In the genomic region with DNA sequence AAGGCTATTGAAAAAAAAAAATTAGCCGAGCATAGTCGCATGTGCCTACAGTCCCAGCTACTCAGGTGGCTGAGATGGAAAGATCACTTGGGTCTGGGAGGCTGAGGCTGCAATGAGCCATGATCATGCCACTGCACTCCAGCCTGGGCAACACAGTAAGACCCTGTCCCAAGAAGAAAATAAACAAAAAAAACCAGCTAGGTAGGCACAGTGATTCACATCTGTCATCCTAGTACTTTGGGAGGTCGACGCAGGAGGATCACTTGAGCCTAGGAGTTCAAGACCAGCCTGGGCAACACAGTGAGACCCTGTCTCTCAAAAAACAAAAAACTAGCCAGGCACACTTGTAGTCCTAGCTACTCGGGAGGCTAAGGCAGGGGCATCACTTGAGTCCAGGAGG, we compare ENCODE assay signal across 19 cellular contexts. TPM values are rescaled to one million over a fixed set of nuclear protein-coding genes. Genes with fewer than 3 reads are reported as not detected.
A peak's percentile ranks its signal among the peaks of the same experiment; 100 is the strongest.
DNase-seq lines count a peak whose midpoint lies in the region; ATAC-seq, FAIRE-seq and TF ChIP-seq lines count a peak whose summit lies in the region.
"Had no signal": no experiment of that assay in that cellular context is flagged by ENCODE, and none has a peak within 500 bp of the region (broad histone marks: within the 10 kb centered on the region; RNA-seq: fewer than 3 reads in every experiment).

No MANE protein-coding gene starts in this region.

- no peaks in the 10 kb centered on the region for H3K9me3 Mint-ChIP-seq in activated CD4-positive, alpha-beta T cell treated with anti-CD3 and anti-CD28 coated beads, Interleukin-2, amount 10 ng/mL, durations not matched to agents 24 days and 14 days
- no peaks in the 10 kb centered on the region for H3K9me3 Mint-ChIP-seq in activated T-helper 17 cell treated with anti-CD3 and anti-CD28 coated beads, Interleukin-2, amount 50 U/mL, for 72 hours
- H3K9me3 Mint-ChIP-seq in stimulated activated naive B cell treated with anti-CD40 and anti-IgM and Interleukin-4, amounts not matched to agents 10 μg/mL and 1 μg/mL and 100 μg/mL, for 72 hours: no peaks in the 10 kb centered on the region
- H3K9me3 Mint-ChIP-seq: H9, HFFc6 had no signal

- no peak overlapping the region for H3K9ac ChIP-seq in HepG2 (ENCODE audit: insufficient read depth, low read depth, low read length)
- H3K9ac ChIP-seq: BLaER1 treated with 17β-estradiol and CSF1 and Interleukin-3, amounts not matched to agents 10 nM and 100 nM had no signal

- no peak overlapping the region for H3K4me2 ChIP-seq in HepG2 (ENCODE audit: low read depth, low read length)
- H3K4me2 ChIP-seq: BLaER1 treated with 17β-estradiol and CSF1 and Interleukin-3, amounts not matched to agents 10 nM and 100 nM had no signal

- H3K36me3 ChIP-seq in HepG2 (replicated peaks in 1 of 2; ENCODE audit: control insufficient read depth in 1 of 2, insufficient read depth in 2 of 2, low read length in 2 of 2) (peaks cover 0 to 19% of the 10 kb centered on the region in 2 experiments; a peak in 4 of 5 replicates), right lobe of liver (peaks cover 0 to 10% (median 0%) of the 10 kb centered on the region in 4 donors), spleen (peaks cover 0 to 86% (median 26%) of the 10 kb centered on the region in 6 donors)

- H4K20me1 ChIP-seq in HepG2 (ENCODE audit: insufficient read depth, low read length): peaks cover 18% of the 10 kb centered on the region

- no peak overlapping the region for H3K4me3 Mint-ChIP-seq in activated CD4-positive, alpha-beta T cell treated with anti-CD3 and anti-CD28 coated beads, Interleukin-2, amount 10 ng/mL, durations not matched to agents 24 days and 14 days
- H3K4me3 Mint-ChIP-seq in activated T-helper 17 cell treated with anti-CD3 and anti-CD28 coated beads, Interleukin-2, amount 50 U/mL, for 72 hours: no peak overlapping the region
- no peak overlapping the region for H3K4me3 Mint-ChIP-seq in stimulated activated naive B cell treated with anti-CD40 and anti-IgM and Interleukin-4, amounts not matched to agents 10 μg/mL and 1 μg/mL and 100 μg/mL, for 72 hours
- H3K4me3 Mint-ChIP-seq: CD4-positive, CD25-positive, alpha-beta regulatory T cell; H9; HFFc6 had no signal

- CTCF ChIA-PET in HepG2 (lab: Yijun Ruan, JAX; ENCODE audit: low intra/inter-chr PET ratio, low total read pairs): no interaction called here

- no peak overlapping the region for H3K4me3 ChIP-seq in HepG2 (replicated peaks in 1 of 3; ENCODE audit: insufficient read depth in 1 of 3, low read depth in 2 of 3, low read length in 3 of 3)
- no peak overlapping the region for H3K4me3 ChIP-seq in right lobe of liver
- H3K4me3 ChIP-seq in spleen: no peak overlapping the region
- H3K4me3 ChIP-seq: BLaER1 treated with 17β-estradiol and CSF1 and Interleukin-3, amounts not matched to agents 10 nM and 100 nM had no signal

- H3K4me1 Mint-ChIP-seq in activated CD4-positive, alpha-beta T cell treated with anti-CD3 and anti-CD28 coated beads, Interleukin-2, amount 10 ng/mL, durations not matched to agents 24 days and 14 days: peaks cover 26% of the 10 kb centered on the region
- H3K4me1 Mint-ChIP-seq in activated T-helper 17 cell treated with anti-CD3 and anti-CD28 coated beads, Interleukin-2, amount 50 U/mL, for 72 hours: peaks cover 28% of the 10 kb centered on the region
- peaks cover 22 to 42% of the 10 kb centered on the region in 2 donors for H3K4me1 Mint-ChIP-seq in stimulated activated naive B cell treated with anti-CD40 and anti-IgM and Interleukin-4, amounts not matched to agents 10 μg/mL and 1 μg/mL and 100 μg/mL, for 72 hours

- H3K27ac ChIP-seq in HepG2 (ENCODE audit: extremely low read length, insufficient read depth, low read length) (no peak overlapping the region), right lobe of liver (no peak overlapping the region), spleen (no peak overlapping the region)
- H3K27ac ChIP-seq: BLaER1 treated with 17β-estradiol and CSF1 and Interleukin-3, amounts not matched to agents 10 nM and 100 nM had no signal

- POLR2A ChIA-PET in HepG2 (lab: Yijun Ruan, JAX): interaction anchor here (1.5 to 2.8 kb wide), 2 partner anchors 9 to 20 kb away, joined by 3 to 11 read pairs; partner anchors contain the start of genes DNAJC14, ORMDL2 and SARNP

- peaks cover 84% of the 10 kb centered on the region for H3K79me2 ChIP-seq in HepG2 (ENCODE audit: insufficient read depth, low read length)

- no peak for DNase-seq in activated CD4-positive, alpha-beta T cell treated with anti-CD3 and anti-CD28 coated beads, Interleukin-2, amount 10 ng/mL, durations not matched to agents 24 days and 14 days
- no peak for DNase-seq in activated CD4-positive, alpha-beta T cell treated with anti-CD3 and anti-CD28 coated beads, Interleukin-2, amount 50 U/mL, for 48 hours
- DNase-seq in HepG2 (ENCODE audit: low spot score): no peak
- no peak for DNase-seq in right lobe of liver
- no peak for DNase-seq in stimulated activated naive B cell treated with anti-CD40 and anti-IgM and Interleukin-4, amounts not matched to agents 10 μg/mL and 1 μg/mL and 100 μg/mL, for 72 hours
- DNase-seq in NCI-H69 (lab: John Stamatoyannopoulos, UW): no peak
- no peak for DNase-seq in spleen
- DNase-seq: 8988T; ACHN; CD4-positive, CD25-positive, alpha-beta regulatory T cell; DMS153; DMS79 treated with DMSO at 0.1 percent for 48 hours; GOT3; H9; HFFc6 had no signal

- no peak for TF ChIP-seq CTCF in HepG2 (CRISPR knock-in tag; IDR thresholded peaks at IDR 0.05)
- no peak for TF ChIP-seq CTCF in right lobe of liver (IDR thresholded peaks at IDR 0.05)
- TF ChIP-seq CTCF in spleen (IDR thresholded peaks at IDR 0.05 in 8 of 11, conservative IDR thresholded peaks at IDR 0.05 in 3 of 11): no peak

- TF ChIP-seq EP300 in HepG2 (IDR thresholded peaks at IDR 0.05; ENCODE audit: low read depth in 2 of 2, low read length in 2 of 2): no peak
- TF ChIP-seq EP300 in HepG2 (CRISPR knock-in tag; IDR thresholded peaks at IDR 0.05; ENCODE audit: borderline replicate concordance): no peak

- FAIRE-seq in HepG2 (lab: Jason Lieb, UNC): no peak
- FAIRE-seq: G401.6, GM12891 had no signal

- WGBS in HepG2 (ENCODE audit: low lambda C conversion rate): 99% methylated on average over 5 of the region's 5 CpGs
- WGBS in right lobe of liver (ENCODE audit: insufficient coverage, low coverage, low lambda C conversion rate, missing lambda C conversion rate): 89% methylated on average over 4 of the region's 5 CpGs
- WGBS in spleen, 5 donors: 90 to 93% (median 92%) methylated on average over 5 of the region's 5 CpGs

- peak overlapping the region; percentile 12 for H3K27ac Mint-ChIP-seq in activated CD4-positive, alpha-beta T cell treated with anti-CD3 and anti-CD28 coated beads, Interleukin-2, amount 10 ng/mL, durations not matched to agents 24 days and 14 days
- peak overlapping the region; percentile 7 for H3K27ac Mint-ChIP-seq in activated T-helper 17 cell treated with anti-CD3 and anti-CD28 coated beads, Interleukin-2, amount 50 U/mL, for 72 hours
- peak overlapping the region; percentile 14 for H3K27ac Mint-ChIP-seq in stimulated activated naive B cell treated with anti-CD40 and anti-IgM and Interleukin-4, amounts not matched to agents 10 μg/mL and 1 μg/mL and 100 μg/mL, for 72 hours
- H3K27ac Mint-ChIP-seq: CD4-positive, CD25-positive, alpha-beta regulatory T cell had no signal

- no peak overlapping the region for H2AFZ ChIP-seq in HepG2 (ENCODE audit: low read length)

- no peaks in the 10 kb centered on the region for H3K9me3 ChIP-seq in HepG2 (ENCODE audit: low read length)
- H3K9me3 ChIP-seq in right lobe of liver: no peaks in the 10 kb centered on the region
- H3K9me3 ChIP-seq in spleen: no peaks in the 10 kb centered on the region
- H3K9me3 ChIP-seq: BLaER1 treated with 17β-estradiol and CSF1 and Interleukin-3, amounts not matched to agents 10 nM and 100 nM had no signal

- no peaks in the 10 kb centered on the region for H3K27me3 Mint-ChIP-seq in activated CD4-positive, alpha-beta T cell treated with anti-CD3 and anti-CD28 coated beads, Interleukin-2, amount 10 ng/mL, durations not matched to agents 24 days and 14 days
- no peaks in the 10 kb centered on the region for H3K27me3 Mint-ChIP-seq in activated T-helper 17 cell treated with anti-CD3 and anti-CD28 coated beads, Interleukin-2, amount 50 U/mL, for 72 hours
- H3K27me3 Mint-ChIP-seq in stimulated activated naive B cell treated with anti-CD40 and anti-IgM and Interleukin-4, amounts not matched to agents 10 μg/mL and 1 μg/mL and 100 μg/mL, for 72 hours: no peaks in the 10 kb centered on the region
- H3K27me3 Mint-ChIP-seq: CD4-positive, CD25-positive, alpha-beta regulatory T cell had no signal

- intact Hi-C loops in activated CD4-positive, alpha-beta T cell treated with anti-CD3 and anti-CD28 coated beads, Interleukin-2, amount 10 ng/mL, durations not matched to agents 24 days and 14 days (cut with micrococcal nuclease): no loop called here
- intact Hi-C loops in HepG2 (cut with micrococcal nuclease; ENCODE audit: unreplicated experiment): no loop called here
- intact Hi-C loops in right lobe of liver (cut with DNase I): no loop called here
- intact Hi-C loops in spleen (cut with DNase I; ENCODE audit: low total_unique reads): no loop called here

- no peaks in the 10 kb centered on the region for H3K27me3 ChIP-seq in HepG2 (ENCODE audit: control insufficient read depth in 1 of 2, insufficient read depth in 2 of 2, low read length in 2 of 2)
- H3K27me3 ChIP-seq in right lobe of liver: no peaks in the 10 kb centered on the region
- no peaks in the 10 kb centered on the region for H3K27me3 ChIP-seq in spleen (replicated peaks in 1 of 7)
- H3K27me3 ChIP-seq: BLaER1 treated with 17β-estradiol and CSF1 and Interleukin-3, amounts not matched to agents 10 nM and 100 nM had no signal

- no TSS peak for BruUV-seq in HepG2 (replicated peaks; lab: Mats Ljungman, UMichigan)

- no peak for TF ChIP-seq POLR2A in HepG2 (IDR thresholded peaks at IDR 0.05; ENCODE audit: insufficient read depth in 1 of 2, low read depth in 2 of 2, low read length in 2 of 2)
- no peak for TF ChIP-seq POLR2A in right lobe of liver (IDR thresholded peaks at IDR 0.05)
- TF ChIP-seq POLR2A in spleen (IDR thresholded peaks at IDR 0.05): no peak

- H3K4me1 ChIP-seq in HepG2 (ENCODE audit: insufficient read depth, low read length) (peaks cover 25% of the 10 kb centered on the region), right lobe of liver (no peaks in the 10 kb centered on the region), spleen (peaks cover 3 to 73% (median 29%) of the 10 kb centered on the region in 6 donors)

- ATAC-seq in HepG2 (no peak), right lobe of liver (no peak)
- no peak for ATAC-seq in activated T-helper 17 cell treated with anti-CD3 and anti-CD28 coated beads, Interleukin-2, amount 50 U/mL, for 72 hours (replicated peaks)
- no peak for ATAC-seq in stimulated activated naive B cell treated with anti-CD40 and anti-IgM and Interleukin-4, amounts not matched to agents 10 μg/mL and 1 μg/mL and 100 μg/mL, for 72 hours (replicated peaks)

- H3K36me3 Mint-ChIP-seq in activated CD4-positive, alpha-beta T cell treated with anti-CD3 and anti-CD28 coated beads, Interleukin-2, amount 10 ng/mL, durations not matched to agents 24 days and 14 days (ENCODE audit: low read depth): peaks cover 35% of the 10 kb centered on the region
- H3K36me3 Mint-ChIP-seq in activated T-helper 17 cell treated with anti-CD3 and anti-CD28 coated beads, Interleukin-2, amount 50 U/mL, for 72 hours (ENCODE audit: low read depth): peaks cover 84% of the 10 kb centered on the region
- H3K36me3 Mint-ChIP-seq in stimulated activated naive B cell treated with anti-CD40 and anti-IgM and Interleukin-4, amounts not matched to agents 10 μg/mL and 1 μg/mL and 100 μg/mL, for 72 hours: peaks cover 23 to 30% of the 10 kb centered on the region in 2 donors

- no peak for TF ChIP-seq RAD21 in HepG2 (CRISPR knock-in tag; IDR thresholded peaks at IDR 0.05)

- in situ Hi-C loops in HepG2 (cut with HindIII; ENCODE audit: extremely low pct_ligation_motif_present, low pct_unique_long_range_greater_than_20kb): no loop called here

RNA-seq across cellular contexts. Expression of gene SARNP, which starts 8.2 kb away (rescaled TPM):
- total RNA-seq in activated CD4-positive, alpha-beta T cell treated with anti-CD3 and anti-CD28 coated beads, Interleukin-2, amount 10 ng/mL, durations not matched to agents 24 days and 14 days: 76.6 and 81.6 TPM in 2 replicates
- total RNA-seq in HepG2 (2016; rRNA removed; fragmentation: Illumina TruSeq; extraction: Trizol) (95.4 and 137 TPM in 2 replicates), right lobe of liver (10 to 100 TPM; 11.3 to 22.3 (median 17.0) TPM), spleen (10 to 100 TPM; 40.0 to 74.1 (median 46.3) TPM)
- total RNA-seq in HepG2 (2016; cell fraction: cytosol; rRNA removed; fragmentation: Illumina TruSeq; extraction: Trizol; ENCODE audit: low read depth): 32.7 and 36.6 TPM in 2 replicates
- 95.5 and 155 TPM in 2 replicates for total RNA-seq in HepG2 (2016; cell fraction: insoluble cytoplasmic fraction; rRNA removed; fragmentation: Illumina TruSeq; extraction: Trizol)
- 32.4 and 39.7 TPM in 2 replicates for total RNA-seq in HepG2 (2016; cell fraction: membrane; rRNA removed; fragmentation: Illumina TruSeq; extraction: Trizol)
- 47.9 and 53.6 TPM in 2 replicates for total RNA-seq in HepG2 (2016; cell fraction: nucleus; rRNA removed; fragmentation: Illumina TruSeq; extraction: Trizol)
- polyA plus RNA-seq in HepG2 (2011; rRNA removed) (46.4 and 59.0 TPM in 2 replicates), spleen (10 to 100 TPM; 72.4 to 97.6 (median 78.4) TPM)
- polyA plus RNA-seq in HepG2 (2011; cell fraction: cytosol; rRNA removed): 23.9 and 33.5 TPM in 2 replicates
- polyA plus RNA-seq in HepG2 (2011; cell fraction: nucleus; rRNA removed): 15.1 and 17.8 TPM in 2 replicates
- 47.5 and 49.6 TPM in 2 replicates for polyA plus RNA-seq in HepG2 (2012)
- 24.1 and 25.0 TPM in 2 replicates for polyA plus RNA-seq in HepG2 (2016; cell fraction: cytosol; fragmentation: Illumina TruSeq; extraction: Trizol; ENCODE audit: low read depth)
- 123 and 138 TPM in 2 replicates for polyA plus RNA-seq in HepG2 (2016; cell fraction: insoluble cytoplasmic fraction; fragmentation: Illumina TruSeq; extraction: Trizol; ENCODE audit: low read depth)
- polyA plus RNA-seq in HepG2 (2016; cell fraction: membrane; fragmentation: Illumina TruSeq; extraction: Trizol; ENCODE audit: low read depth): 25.2 and 25.7 TPM in 2 replicates
- polyA plus RNA-seq in HepG2 (2016; cell fraction: nucleus; fragmentation: Illumina TruSeq; extraction: Trizol; ENCODE audit: insufficient read depth, low read depth): 58.8 and 61.1 TPM in 2 replicates
- polyA minus RNA-seq in HepG2 (2011; rRNA and poly(A)+ RNA removed; ENCODE audit: low replicate concordance): 41.0 and 49.7 TPM in 2 replicates
- 8.4 and 13.8 TPM in 2 replicates for polyA minus RNA-seq in HepG2 (2011; cell fraction: cytosol; rRNA and poly(A)+ RNA removed)
- polyA minus RNA-seq in HepG2 (2011; cell fraction: nucleus; rRNA and poly(A)+ RNA removed): 45.7 and 51.5 TPM in 2 replicates
- 100 to 1,000 TPM in 1 of 2 donors, 10 to 100 TPM in 1; 63.6 to 103 TPM for total RNA-seq in activated T-helper 17 cell treated with anti-CD3 and anti-CD28 coated beads, Interleukin-2, amount 50 U/mL, for 72 hours

RNA-seq across cellular contexts. Expression of gene ORMDL2, which starts 8.6 kb away (rescaled TPM):
- 49.8 and 55.8 TPM in 2 replicates for total RNA-seq in activated CD4-positive, alpha-beta T cell treated with anti-CD3 and anti-CD28 coated beads, Interleukin-2, amount 10 ng/mL, durations not matched to agents 24 days and 14 days
- total RNA-seq in HepG2 (2016; rRNA removed; fragmentation: Illumina TruSeq; extraction: Trizol) (14.8 and 28.6 TPM in 2 replicates), right lobe of liver (10 to 100 TPM; 20.2 to 35.4 (median 24.9) TPM), spleen (10 to 100 TPM; 18.8 to 34.6 (median 27.9) TPM)
- total RNA-seq in HepG2 (2016; cell fraction: cytosol; rRNA removed; fragmentation: Illumina TruSeq; extraction: Trizol; ENCODE audit: low read depth): 8.9 and 10.8 TPM in 2 replicates
- 18.4 and 26.4 TPM in 2 replicates for total RNA-seq in HepG2 (2016; cell fraction: insoluble cytoplasmic fraction; rRNA removed; fragmentation: Illumina TruSeq; extraction: Trizol)
- 8.8 and 10.8 TPM in 2 replicates for total RNA-seq in HepG2 (2016; cell fraction: membrane; rRNA removed; fragmentation: Illumina TruSeq; extraction: Trizol)
- 20.1 and 21.6 TPM in 2 replicates for total RNA-seq in HepG2 (2016; cell fraction: nucleus; rRNA removed; fragmentation: Illumina TruSeq; extraction: Trizol)
- polyA plus RNA-seq in HepG2 (2011; rRNA removed) (24.0 and 30.2 TPM in 2 replicates), spleen (10 to 100 TPM; 21.7 to 28.9 (median 28.1) TPM)
- polyA plus RNA-seq in HepG2 (2011; cell fraction: cytosol; rRNA removed): 17.7 and 25.9 TPM in 2 replicates
- 10.1 and 18.4 TPM in 2 replicates for polyA plus RNA-seq in HepG2 (2011; cell fraction: nucleus; rRNA removed)
- 20.8 and 36.4 TPM in 2 replicates for polyA plus RNA-seq in HepG2 (2012)
- polyA plus RNA-seq in HepG2 (2016; cell fraction: cytosol; fragmentation: Illumina TruSeq; extraction: Trizol; ENCODE audit: low read depth): 11.3 and 13.0 TPM in 2 replicates
- 15.1 and 16.1 TPM in 2 replicates for polyA plus RNA-seq in HepG2 (2016; cell fraction: insoluble cytoplasmic fraction; fragmentation: Illumina TruSeq; extraction: Trizol; ENCODE audit: low read depth)
- polyA plus RNA-seq in HepG2 (2016; cell fraction: membrane; fragmentation: Illumina TruSeq; extraction: Trizol; ENCODE audit: low read depth): 8.1 and 11.2 TPM in 2 replicates
- 36.9 and 39.7 TPM in 2 replicates for polyA plus RNA-seq in HepG2 (2016; cell fraction: nucleus; fragmentation: Illumina TruSeq; extraction: Trizol; ENCODE audit: insufficient read depth, low read depth)
- polyA minus RNA-seq in HepG2 (2011; rRNA and poly(A)+ RNA removed; ENCODE audit: low replicate concordance): 41.3 and 201 TPM in 2 replicates
- 12.1 and 14.1 TPM in 2 replicates for polyA minus RNA-seq in HepG2 (2011; cell fraction: cytosol; rRNA and poly(A)+ RNA removed)
- polyA minus RNA-seq in HepG2 (2011; cell fraction: nucleus; rRNA and poly(A)+ RNA removed): 16.2 and 21.8 TPM in 2 replicates
- total RNA-seq in activated T-helper 17 cell treated with anti-CD3 and anti-CD28 coated beads, Interleukin-2, amount 50 U/mL, for 72 hours: 10 to 100 TPM; 26.5 to 40.2 TPM

RNA-seq across cellular contexts. Expression of gene DNAJC14, which starts 20.1 kb away (rescaled TPM):
- total RNA-seq in activated CD4-positive, alpha-beta T cell treated with anti-CD3 and anti-CD28 coated beads, Interleukin-2, amount 10 ng/mL, durations not matched to agents 24 days and 14 days: 39.8 and 42.0 TPM in 2 replicates
- total RNA-seq in HepG2 (2016; rRNA removed; fragmentation: Illumina TruSeq; extraction: Trizol) (22.4 and 23.9 TPM in 2 replicates), right lobe of liver (10 to 100 TPM; 11.8 to 17.2 (median 13.1) TPM), spleen (10 to 100 TPM; 28.2 to 45.0 (median 36.9) TPM)
- total RNA-seq in HepG2 (2016; cell fraction: cytosol; rRNA removed; fragmentation: Illumina TruSeq; extraction: Trizol; ENCODE audit: low read depth): 2.0 and 4.0 TPM in 2 replicates
- total RNA-seq in HepG2 (2016; cell fraction: insoluble cytoplasmic fraction; rRNA removed; fragmentation: Illumina TruSeq; extraction: Trizol): 16.8 and 27.1 TPM in 2 replicates
- total RNA-seq in HepG2 (2016; cell fraction: membrane; rRNA removed; fragmentation: Illumina TruSeq; extraction: Trizol): 11.0 and 11.4 TPM in 2 replicates
- total RNA-seq in HepG2 (2016; cell fraction: nucleus; rRNA removed; fragmentation: Illumina TruSeq; extraction: Trizol): 16.5 and 23.9 TPM in 2 replicates
- polyA plus RNA-seq in HepG2 (2011; rRNA removed) (4.3 and 6.4 TPM in 2 replicates), spleen (10 to 100 TPM; 10.6 to 23.3 (median 13.5) TPM)
- 5.6 and 8.0 TPM in 2 replicates for polyA plus RNA-seq in HepG2 (2011; cell fraction: cytosol; rRNA removed)
- polyA plus RNA-seq in HepG2 (2011; cell fraction: nucleus; rRNA removed): 4.1 and 5.5 TPM in 2 replicates
- 8.4 and 9.3 TPM in 2 replicates for polyA plus RNA-seq in HepG2 (2012)
- polyA plus RNA-seq in HepG2 (2016; cell fraction: cytosol; fragmentation: Illumina TruSeq; extraction: Trizol; ENCODE audit: low read depth): 1.6 and 1.7 TPM in 2 replicates
- 14.6 and 15.8 TPM in 2 replicates for polyA plus RNA-seq in HepG2 (2016; cell fraction: insoluble cytoplasmic fraction; fragmentation: Illumina TruSeq; extraction: Trizol; ENCODE audit: low read depth)
- 5.5 and 5.6 TPM in 2 replicates for polyA plus RNA-seq in HepG2 (2016; cell fraction: membrane; fragmentation: Illumina TruSeq; extraction: Trizol; ENCODE audit: low read depth)
- 19.8 and 23.8 TPM in 2 replicates for polyA plus RNA-seq in HepG2 (2016; cell fraction: nucleus; fragmentation: Illumina TruSeq; extraction: Trizol; ENCODE audit: insufficient read depth, low read depth)
- 6.5 and 22.6 TPM in 2 replicates for polyA minus RNA-seq in HepG2 (2011; rRNA and poly(A)+ RNA removed; ENCODE audit: low replicate concordance)
- polyA minus RNA-seq in HepG2 (2011; cell fraction: cytosol; rRNA and poly(A)+ RNA removed): 3.0 and 5.5 TPM in 2 replicates
- polyA minus RNA-seq in HepG2 (2011; cell fraction: nucleus; rRNA and poly(A)+ RNA removed): 7.2 and 8.2 TPM in 2 replicates
- total RNA-seq in activated T-helper 17 cell treated with anti-CD3 and anti-CD28 coated beads, Interleukin-2, amount 50 U/mL, for 72 hours: 10 to 100 TPM; 30.7 to 33.0 TPM

RNA-seq across cellular contexts. Expression of gene MMP19, which starts 33.5 kb away (rescaled TPM):
- total RNA-seq in activated CD4-positive, alpha-beta T cell treated with anti-CD3 and anti-CD28 coated beads, Interleukin-2, amount 10 ng/mL, durations not matched to agents 24 days and 14 days: not detected in 2 replicates
- 0.07 TPM in 1 of 2 replicates, not detected in the other for total RNA-seq in HepG2 (2016; rRNA removed; fragmentation: Illumina TruSeq; extraction: Trizol)
- not detected in 2 replicates for total RNA-seq in HepG2 (2016; cell fraction: cytosol; rRNA removed; fragmentation: Illumina TruSeq; extraction: Trizol; ENCODE audit: low read depth)
- 0.06 TPM in 1 of 2 replicates, not detected in the other for total RNA-seq in HepG2 (2016; cell fraction: insoluble cytoplasmic fraction; rRNA removed; fragmentation: Illumina TruSeq; extraction: Trizol)
- total RNA-seq in HepG2 (2016; cell fraction: membrane; rRNA removed; fragmentation: Illumina TruSeq; extraction: Trizol): not detected in 2 replicates
- not detected in 2 replicates for total RNA-seq in HepG2 (2016; cell fraction: nucleus; rRNA removed; fragmentation: Illumina TruSeq; extraction: Trizol)
- 0.08 and 0.16 TPM in 2 replicates for polyA plus RNA-seq in HepG2 (2011; rRNA removed)
- polyA plus RNA-seq in HepG2 (2011; cell fraction: cytosol; rRNA removed): 0.08 TPM in 2 replicates
- 0.12 and 0.32 TPM in 2 replicates for polyA plus RNA-seq in HepG2 (2011; cell fraction: nucleus; rRNA removed)
- 0.08 and 0.19 TPM in 2 replicates for polyA plus RNA-seq in HepG2 (2012)
- not detected in 2 replicates for polyA plus RNA-seq in HepG2 (2016; cell fraction: cytosol; fragmentation: Illumina TruSeq; extraction: Trizol; ENCODE audit: low read depth)
- polyA plus RNA-seq in HepG2 (2016; cell fraction: insoluble cytoplasmic fraction; fragmentation: Illumina TruSeq; extraction: Trizol; ENCODE audit: low read depth): not detected in 2 replicates
- polyA plus RNA-seq in HepG2 (2016; cell fraction: membrane; fragmentation: Illumina TruSeq; extraction: Trizol; ENCODE audit: low read depth): not detected in 2 replicates
- not detected in 2 replicates for polyA plus RNA-seq in HepG2 (2016; cell fraction: nucleus; fragmentation: Illumina TruSeq; extraction: Trizol; ENCODE audit: insufficient read depth, low read depth)
- polyA minus RNA-seq in HepG2 (2011; rRNA and poly(A)+ RNA removed; ENCODE audit: low replicate concordance): not detected in 2 replicates
- not detected in 2 replicates for polyA minus RNA-seq in HepG2 (2011; cell fraction: cytosol; rRNA and poly(A)+ RNA removed)
- not detected in 2 replicates for polyA minus RNA-seq in HepG2 (2011; cell fraction: nucleus; rRNA and poly(A)+ RNA removed)
- total RNA-seq in right lobe of liver: 1 to 10 TPM; 1.3 to 5.0 (median 1.9) TPM
- not detected for total RNA-seq in activated T-helper 17 cell treated with anti-CD3 and anti-CD28 coated beads, Interleukin-2, amount 50 U/mL, for 72 hours
- total RNA-seq in spleen: 100 to 1,000 TPM in 1 of 7 donors, 10 to 100 TPM in 6; 28.1 to 100 (median 72.2) TPM
- 10 to 100 TPM in 2 of 3 donors, 1 to 10 TPM in 1; 7.9 to 13.7 (median 10.5) TPM for polyA plus RNA-seq in spleen
- total RNA-seq: CD4-positive, CD25-positive, alpha-beta regulatory T cell had no signal
- polyA plus RNA-seq: CD4-positive, CD25-positive, alpha-beta regulatory T cell had no signal
